36 cellular contexts compared by ENCODE assay signal in the genomic region with DNA sequence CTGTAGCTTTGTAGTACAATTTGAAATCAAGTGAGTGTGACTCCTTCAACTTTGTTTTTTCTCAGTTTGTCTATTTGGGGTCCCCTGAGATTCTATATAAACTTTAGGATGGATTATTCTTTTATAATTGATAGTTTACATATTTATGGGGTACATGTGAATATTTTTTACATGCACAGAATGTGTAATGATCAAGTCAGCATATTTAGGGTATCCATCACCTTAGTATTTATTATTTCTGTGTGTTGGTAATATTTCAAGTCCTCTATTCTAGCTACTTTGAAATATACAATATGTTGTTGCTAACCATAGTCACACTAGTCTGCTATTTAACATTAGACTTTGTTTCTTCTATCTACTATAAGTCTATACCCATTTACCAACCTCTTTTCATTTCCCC. TPM values are rescaled to one million over a fixed set of nuclear protein-coding genes. Genes with fewer than 3 reads are reported as not detected.
DNase-seq lines count a peak whose midpoint lies in the region; ATAC-seq, FAIRE-seq and TF ChIP-seq lines count a peak whose summit lies in the region.
"Had no signal": no experiment of that assay in that cellular context is flagged by ENCODE, and none has a peak within 500 bp of the region (broad histone marks: within the 10 kb centered on the region; RNA-seq: fewer than 3 reads in every experiment).

No MANE protein-coding gene starts in this region.

- H3K4me2 ChIP-seq in HepG2 (ENCODE audit: low read depth, low read length) = no peak overlapping the region
- no peak overlapping the region for H3K4me2 ChIP-seq in A549
- H3K4me2 ChIP-seq in K562 (ENCODE audit: insufficient read depth, low read length) = no peak overlapping the region
- H3K4me2 ChIP-seq: BLaER1; BLaER1 treated with 17β-estradiol and CSF1 and Interleukin-3, amounts not matched to agents 10 nM and 100 nM had no signal

- H3K36me3 Mint-ChIP-seq in stimulated activated effector memory CD8-positive, alpha-beta T cell treated with anti-CD3 and anti-CD28 coated beads, Interleukin-12 subunit alpha, Interleukin-12 subunit beta, amount 100 ng/mL, for 72 hours = peaks cover 3% of the 10 kb centered on the region

- H3K27ac ChIP-seq in HepG2 (ENCODE audit: extremely low read length, insufficient read depth, low read length) (no peak overlapping the region), right lobe of liver (no peak overlapping the region), A549 (no peak overlapping the region), K562 (ENCODE audit: extremely low read depth, low read depth, low read length) (no peak overlapping the region), gastrocnemius medialis (no peak overlapping the region)
- H3K27ac ChIP-seq: 22Rv1; BLaER1; BLaER1 treated with 17β-estradiol and CSF1 and Interleukin-3, amounts not matched to agents 10 nM and 100 nM; C4-2B had no signal

- CTCF ChIA-PET in HepG2 (lab: Yijun Ruan, JAX; ENCODE audit: low intra/inter-chr PET ratio, low total read pairs) (no interaction called here), A549 (lab: Yijun Ruan, JAX) (interaction anchor here (0.7 to 3.4 kb wide), 3 partner anchors 15 to 395 kb away, joined by 3 to 18 read pairs (median 3); no protein-coding TSS in a partner anchor), K562 (lab: Yijun Ruan, JAX; ENCODE audit: low intra/inter-chr PET ratio) (no interaction called here)

- H3K9me3 ChIP-seq in HepG2 (ENCODE audit: low read length) (no peaks in the 10 kb centered on the region), right lobe of liver (no peaks in the 10 kb centered on the region), A549 (peaks cover 9% of the 10 kb centered on the region; the same call in 2 of the 3 replicates), K562 (replicated peaks; ENCODE audit: control insufficient read depth, insufficient read depth, low read depth, low read length) (peaks cover 5% of the 10 kb centered on the region; the same call in 1 of the 2 replicates), gastrocnemius medialis (no peaks in the 10 kb centered on the region)
- H3K9me3 ChIP-seq: BE2C had no signal

- POLR2A ChIA-PET in HepG2 (lab: Yijun Ruan, JAX) = no interaction called here
- POLR2A ChIA-PET in A549 (lab: Yijun Ruan, JAX) = no interaction called here
- POLR2A ChIA-PET in K562 (lab: Yijun Ruan, JAX) = no interaction called here

- in situ Hi-C loops in HepG2 (cut with HindIII; ENCODE audit: extremely low pct_ligation_motif_present, low pct_unique_long_range_greater_than_20kb) (no loop called here), K562 (cut with MboI) (no loop called here), gastrocnemius medialis (cut with MboI; ENCODE audit: low sequenced_read_pairs in 4 of 4) (no loop called here)

- H3K36me3 ChIP-seq in HepG2 (replicated peaks in 1 of 2; ENCODE audit: control insufficient read depth in 1 of 2, insufficient read depth in 2 of 2, low read length in 2 of 2) = peaks cover 0 to 5% of the 10 kb centered on the region in 2 experiments; a peak in 3 of 5 replicates
- peaks cover 0 to 12% (median 4%) of the 10 kb centered on the region in 4 donors for H3K36me3 ChIP-seq in right lobe of liver
- no peaks in the 10 kb centered on the region for H3K36me3 ChIP-seq in K562 (ENCODE audit: control insufficient read depth, insufficient read depth, low read length)
- no peaks in the 10 kb centered on the region for H3K36me3 ChIP-seq in gastrocnemius medialis
- H3K36me3 ChIP-seq: BE2C had no signal

- TF ChIP-seq CTCF in HepG2 (CRISPR knock-in tag; IDR thresholded peaks at IDR 0.05) (no peak), right lobe of liver (IDR thresholded peaks at IDR 0.05) (no peak), A549 (IDR thresholded peaks at IDR 0.05) (no peak), K562 (IDR thresholded peaks at IDR 0.05 in 2 of 3, conservative IDR thresholded peaks at IDR 0.05 in 1 of 3; ENCODE audit: insufficient read depth in 2 of 3, low read depth in 1 of 3, low read length in 3 of 3) (no peak), gastrocnemius medialis (IDR thresholded peaks at IDR 0.05 in 4 of 5, conservative IDR thresholded peaks at IDR 0.05 in 1 of 5) (no peak)

- TF ChIP-seq EP300 in HepG2 (IDR thresholded peaks at IDR 0.05; ENCODE audit: low read depth in 2 of 2, low read length in 2 of 2) = no peak
- no peak for TF ChIP-seq EP300 in HepG2 (CRISPR knock-in tag; IDR thresholded peaks at IDR 0.05; ENCODE audit: borderline replicate concordance)
- no peak for TF ChIP-seq EP300 in A549 (IDR thresholded peaks at IDR 0.05)
- TF ChIP-seq EP300 in K562 (IDR thresholded peaks at IDR 0.05; ENCODE audit: low read length) = no peak

- no peak for ATAC-seq in HepG2
- ATAC-seq in right lobe of liver = no peak
- ATAC-seq in A549 = no peak
- no peak for ATAC-seq in K562
- no peak for ATAC-seq in stimulated activated effector memory CD8-positive, alpha-beta T cell treated with anti-CD3 and anti-CD28 coated beads, Interleukin-12 subunit alpha, Interleukin-12 subunit beta, amount 100 ng/mL, for 72 hours
- ATAC-seq in gastrocnemius medialis = no peak
- ATAC-seq in GM19023 (IDR thresholded peaks at IDR 0.05; ENCODE audit: unreplicated experiment) = no peak
- no peak for ATAC-seq in GM19397 (IDR thresholded peaks at IDR 0.05; ENCODE audit: unreplicated experiment)
- ATAC-seq: CD8-positive, alpha-beta T cell had no signal

- no TSS peak for BruUV-seq in HepG2 (replicated peaks; lab: Mats Ljungman, UMichigan)
- BruUV-seq in K562 (replicated peaks; lab: Mats Ljungman, UMichigan) = no TSS peak

- H4K20me1 ChIP-seq in HepG2 (ENCODE audit: insufficient read depth, low read length) (no peaks in the 10 kb centered on the region), K562 (replicated peaks; ENCODE audit: control insufficient read depth, insufficient read depth, low read length) (no peaks in the 10 kb centered on the region)

- peaks cover 7% of the 10 kb centered on the region for H3K9me3 Mint-ChIP-seq in stimulated activated effector memory CD8-positive, alpha-beta T cell treated with anti-CD3 and anti-CD28 coated beads, Interleukin-12 subunit alpha, Interleukin-12 subunit beta, amount 100 ng/mL, for 72 hours

- FAIRE-seq in HepG2 (lab: Jason Lieb, UNC) (no peak), A549 (lab: Jason Lieb, UNC) (no peak), K562 (lab: Jason Lieb, UNC) (no peak)
- FAIRE-seq: A204.1, D721Med had no signal

- TF ChIP-seq RAD21 in HepG2 (CRISPR knock-in tag; IDR thresholded peaks at IDR 0.05) (no peak), A549 (conservative IDR thresholded peaks at IDR 0.05 in 1 of 2, IDR thresholded peaks at IDR 0.05 in 1 of 2) (no peak), K562 (CRISPR knock-in tag; conservative IDR thresholded peaks at IDR 0.05 in 1 of 2, IDR thresholded peaks at IDR 0.05 in 1 of 2) (no peak)

- no peak overlapping the region for H3K9ac ChIP-seq in HepG2 (ENCODE audit: insufficient read depth, low read depth, low read length)
- H3K9ac ChIP-seq in K562 (ENCODE audit: insufficient read depth in 1 of 2, low read depth in 2 of 2, low read length in 2 of 2) = no peak overlapping the region
- H3K9ac ChIP-seq: BLaER1; BLaER1 treated with 17β-estradiol and CSF1 and Interleukin-3, amounts not matched to agents 10 nM and 100 nM had no signal

- H3K27me3 ChIP-seq in HepG2 (ENCODE audit: control insufficient read depth in 1 of 2, insufficient read depth in 2 of 2, low read length in 2 of 2) (no peaks in the 10 kb centered on the region), right lobe of liver (no peaks in the 10 kb centered on the region), K562 (ENCODE audit: control insufficient read depth in 2 of 2, insufficient read depth in 2 of 2, low read length in 2 of 2) (no peaks in the 10 kb centered on the region), gastrocnemius medialis (no peaks in the 10 kb centered on the region)
- H3K27me3 ChIP-seq: BE2C; BLaER1; BLaER1 treated with 17β-estradiol and CSF1 and Interleukin-3, amounts not matched to agents 10 nM and 100 nM had no signal

- TF ChIP-seq POLR2A in HepG2 (IDR thresholded peaks at IDR 0.05; ENCODE audit: insufficient read depth in 1 of 2, low read depth in 2 of 2, low read length in 2 of 2) = no peak
- TF ChIP-seq POLR2A in right lobe of liver (IDR thresholded peaks at IDR 0.05) = no peak
- no peak for TF ChIP-seq POLR2A in A549 (IDR thresholded peaks at IDR 0.05; ENCODE audit: low read length)
- no peak for TF ChIP-seq POLR2A in K562 (conservative IDR thresholded peaks at IDR 0.05)
- TF ChIP-seq POLR2A in gastrocnemius medialis (IDR thresholded peaks at IDR 0.05) = no peak

- DNase-seq in HepG2 (ENCODE audit: low spot score) (no peak), right lobe of liver (no peak), A549 (ENCODE audit: low read depth in 1 of 2, low spot score in 1 of 2) (no peak), K562 (ENCODE audit: extremely low read depth in 1 of 4, low spot score in 3 of 4) (no peak), gastrocnemius medialis (no peak)
- DNase-seq in stimulated activated effector memory CD8-positive, alpha-beta T cell treated with anti-CD3 and anti-CD28 coated beads, Interleukin-12 subunit alpha, Interleukin-12 subunit beta, amount 100 ng/mL, for 72 hours (ENCODE audit: low spot score in 2 of 2) = no peak
- DNase-seq: 8988T; ACHN; AML-193; BE2C; C1 segment of cervical spinal cord; Caco-2; Calu3; CD4-positive, alpha-beta memory T cell; CD4-positive, alpha-beta T cell; CD4-positive, CD25-positive, alpha-beta regulatory T cell; CD8-positive, alpha-beta memory T cell; CD8-positive, alpha-beta T cell; COR-L47; DMS 273 treated with DMSO at 0.1 percent for 48 hours; DMS153; DMS53; DMS79; DMS79 treated with DMSO at 0.1 percent for 48 hours; DND-41; EL had no signal

- H2AFZ ChIP-seq in HepG2 (ENCODE audit: low read length) (no peak overlapping the region), K562 (ENCODE audit: low read depth, low read length) (no peak overlapping the region)

- intact Hi-C loops in HepG2 (cut with micrococcal nuclease; ENCODE audit: unreplicated experiment) (no loop called here), right lobe of liver (cut with DNase I) (no loop called here), K562 (cut with micrococcal nuclease) (no loop called here), gastrocnemius medialis (cut with DNase I; ENCODE audit: low total_unique reads) (no loop called here)

- H3K9me1 ChIP-seq in K562 (ENCODE audit: control insufficient read depth, insufficient read depth, low read length) = no peaks in the 10 kb centered on the region

- H3K79me2 ChIP-seq in HepG2 (ENCODE audit: insufficient read depth, low read length) (no peaks in the 10 kb centered on the region), K562 (ENCODE audit: control insufficient read depth, insufficient read depth, low read length) (no peaks in the 10 kb centered on the region)

- H3K4me3 ChIP-seq in HepG2 (replicated peaks in 1 of 3; ENCODE audit: insufficient read depth in 1 of 3, low read depth in 2 of 3, low read length in 3 of 3) (no peak overlapping the region), right lobe of liver (no peak overlapping the region), A549 (no peak overlapping the region), K562 (no peak overlapping the region), gastrocnemius medialis (no peak overlapping the region)
- H3K4me3 ChIP-seq: BLaER1; BLaER1 treated with 17β-estradiol and CSF1 and Interleukin-3, amounts not matched to agents 10 nM and 100 nM had no signal

- H3K4me3 Mint-ChIP-seq in stimulated activated effector memory CD8-positive, alpha-beta T cell treated with anti-CD3 and anti-CD28 coated beads, Interleukin-12 subunit alpha, Interleukin-12 subunit beta, amount 100 ng/mL, for 72 hours = no peak overlapping the region
- H3K4me3 Mint-ChIP-seq: B cell; CD14-positive monocyte; CD4-positive, alpha-beta memory T cell; CD4-positive, alpha-beta T cell; CD4-positive, CD25-positive, alpha-beta regulatory T cell; CD8-positive, alpha-beta memory T cell; CD8-positive, alpha-beta T cell had no signal

- peaks cover under 1% of the 10 kb centered on the region for H3K4me1 Mint-ChIP-seq in stimulated activated effector memory CD8-positive, alpha-beta T cell treated with anti-CD3 and anti-CD28 coated beads, Interleukin-12 subunit alpha, Interleukin-12 subunit beta, amount 100 ng/mL, for 72 hours
- H3K4me1 Mint-ChIP-seq: B cell, CD14-positive monocyte had no signal

- H3K4me1 ChIP-seq in HepG2 (ENCODE audit: insufficient read depth, low read length) (no peaks in the 10 kb centered on the region), right lobe of liver (no peaks in the 10 kb centered on the region), A549 (no peaks in the 10 kb centered on the region), K562 (replicated peaks in 1 of 2; ENCODE audit: control insufficient read depth in 2 of 2, insufficient read depth in 2 of 2, low read length in 2 of 2) (no peaks in the 10 kb centered on the region), gastrocnemius medialis (peaks cover 13 to 26% of the 10 kb centered on the region in 2 donors)
- H3K4me1 ChIP-seq: BLaER1; BLaER1 treated with 17β-estradiol and CSF1 and Interleukin-3, amounts not matched to agents 10 nM and 100 nM; Caco-2 had no signal

- peak overlapping the region; percentile 13 for H3K27ac Mint-ChIP-seq in stimulated activated effector memory CD8-positive, alpha-beta T cell treated with anti-CD3 and anti-CD28 coated beads, Interleukin-12 subunit alpha, Interleukin-12 subunit beta, amount 100 ng/mL, for 72 hours
- H3K27ac Mint-ChIP-seq: B cell; CD14-positive monocyte; CD4-positive, alpha-beta T cell; CD4-positive, CD25-positive, alpha-beta regulatory T cell; CD8-positive, alpha-beta T cell had no signal

RNA-seq across cellular contexts. Expression of gene PLCG1, which starts 50.3 kb away (rescaled TPM):
- 53.1 and 85.3 TPM in 2 replicates for total RNA-seq in HepG2 (2016; rRNA removed; fragmentation: Illumina TruSeq; extraction: Trizol)
- 8.3 and 10.2 TPM in 2 replicates for total RNA-seq in HepG2 (2016; cell fraction: cytosol; rRNA removed; fragmentation: Illumina TruSeq; extraction: Trizol; ENCODE audit: low read depth)
- 43.2 and 85.3 TPM in 2 replicates for total RNA-seq in HepG2 (2016; cell fraction: insoluble cytoplasmic fraction; rRNA removed; fragmentation: Illumina TruSeq; extraction: Trizol)
- total RNA-seq in HepG2 (2016; cell fraction: membrane; rRNA removed; fragmentation: Illumina TruSeq; extraction: Trizol) = 23.6 and 25.9 TPM in 2 replicates
- total RNA-seq in HepG2 (2016; cell fraction: nucleus; rRNA removed; fragmentation: Illumina TruSeq; extraction: Trizol) = 119 and 141 TPM in 2 replicates
- 158 and 207 TPM in 2 replicates for polyA plus RNA-seq in HepG2 (2011; rRNA removed)
- polyA plus RNA-seq in HepG2 (2011; cell fraction: cytosol; rRNA removed) = 50.7 and 54.7 TPM in 2 replicates
- polyA plus RNA-seq in HepG2 (2011; cell fraction: nucleus; rRNA removed) = 1,608 and 1,708 TPM in 2 replicates
- 152 and 164 TPM in 2 replicates for polyA plus RNA-seq in HepG2 (2012)
- polyA plus RNA-seq in HepG2 (2016; cell fraction: cytosol; fragmentation: Illumina TruSeq; extraction: Trizol; ENCODE audit: low read depth) = 3.6 and 4.0 TPM in 2 replicates
- 54.2 and 61.1 TPM in 2 replicates for polyA plus RNA-seq in HepG2 (2016; cell fraction: insoluble cytoplasmic fraction; fragmentation: Illumina TruSeq; extraction: Trizol; ENCODE audit: low read depth)
- polyA plus RNA-seq in HepG2 (2016; cell fraction: membrane; fragmentation: Illumina TruSeq; extraction: Trizol; ENCODE audit: low read depth) = 12.4 and 12.5 TPM in 2 replicates
- 371 and 407 TPM in 2 replicates for polyA plus RNA-seq in HepG2 (2016; cell fraction: nucleus; fragmentation: Illumina TruSeq; extraction: Trizol; ENCODE audit: insufficient read depth, low read depth)
- 74.2 and 219 TPM in 2 replicates for polyA minus RNA-seq in HepG2 (2011; rRNA and poly(A)+ RNA removed; ENCODE audit: low replicate concordance)
- polyA minus RNA-seq in HepG2 (2011; cell fraction: cytosol; rRNA and poly(A)+ RNA removed) = 77.9 and 95.1 TPM in 2 replicates
- polyA minus RNA-seq in HepG2 (2011; cell fraction: nucleus; rRNA and poly(A)+ RNA removed) = 286 and 292 TPM in 2 replicates
- total RNA-seq in right lobe of liver = 10 to 100 TPM in 5 of 6 experiments, 1 to 10 TPM in 1; 9.5 to 22.6 (median 16.6) TPM
- 22.0 and 37.1 TPM in 2 replicates for polyA plus RNA-seq in A549 (2011; rRNA removed)
- 34.2 and 36.8 TPM in 2 replicates for polyA plus RNA-seq in A549 (2012; cell fraction: cytosol; rRNA removed)
- polyA plus RNA-seq in A549 (2012; cell fraction: nucleus; rRNA removed) = 159 and 163 TPM in 2 replicates
- polyA plus RNA-seq in A549 (2017; fragmentation: RNase III; extraction: RNeasy Plus Mini Kit Qiagen cat#74134 plus additional on column Dnase treatment) = 52.1 to 65.3 TPM (median 65.0 TPM) in 3 replicates
- 50.5 and 59.7 TPM in 2 replicates for polyA minus RNA-seq in A549 (2011; rRNA and poly(A)+ RNA removed)
- 213 and 380 TPM in 2 replicates for total RNA-seq in K562 (2011; cell fraction: chromatin; rRNA removed; ENCODE audit: low replicate concordance)
- 184 and 191 TPM in 2 replicates for total RNA-seq in K562 (2011; cell fraction: nucleolus; rRNA removed)
- total RNA-seq in K562 (2011; cell fraction: nucleoplasm; rRNA removed) = 147 and 176 TPM in 2 replicates
- total RNA-seq in K562 (2014; rRNA removed) = 34.8 and 38.7 TPM in 2 replicates
- 15.2 and 23.7 TPM in 2 replicates for total RNA-seq in K562 (2014; rRNA removed; fragmentation: Illumina TruSeq; extraction: Trizol)
- total RNA-seq in K562 (2015; rRNA removed; fragmentation: Illumina TruSeq; extraction: Trizol) = 32.5 and 33.3 TPM in 2 replicates
- 48.2 and 67.0 TPM in 2 replicates for total RNA-seq in K562 (2021)
- polyA plus RNA-seq in K562 (2011; rRNA removed) = 34.9 and 50.1 TPM in 2 replicates
- 29.1 and 35.8 TPM in 2 replicates for polyA plus RNA-seq in K562 (2011; cell fraction: cytosol; rRNA removed)
- 231 and 271 TPM in 2 replicates for polyA plus RNA-seq in K562 (2011; cell fraction: nucleus; rRNA removed)
- polyA plus RNA-seq in K562 (2012) = 31.2 and 36.7 TPM in 2 replicates
- polyA plus RNA-seq in K562 (2014; fragmentation: Illumina TruSeq; extraction: Trizol) = 44.1 and 44.6 TPM in 2 replicates
- 1 to 10 TPM; 1.7 to 2.2 TPM for polyA plus RNA-seq in K562 (2014; fragmentation: Nextera tagmentation; extraction: Ambion mirVana)
- 41.4 and 52.9 TPM in 2 replicates for polyA plus RNA-seq in K562 (2014; rRNA removed)
- polyA minus RNA-seq in K562 (2011; rRNA and poly(A)+ RNA removed) = 32.4 and 38.5 TPM in 2 replicates
- 38.3 and 50.8 TPM in 2 replicates for polyA minus RNA-seq in K562 (2011; cell fraction: cytosol; rRNA and poly(A)+ RNA removed)
- polyA minus RNA-seq in K562 (2011; cell fraction: nucleus; rRNA and poly(A)+ RNA removed) = 61.9 and 82.2 TPM in 2 replicates
- total RNA-seq in gastrocnemius medialis = 10 to 100 TPM; 19.9 to 58.0 (median 35.0) TPM

Comparison
In these comparisons a context has a peak if more than half of its experiments do, and no peak if none do; other contexts are left out.
1. Of the 241 proteins assayed by ChIP-seq in both HepG2 and K562: peak only in HepG2: MAFK; only in K562: none; in both: MAFF; in neither: 239.